In the genomic region with DNA sequence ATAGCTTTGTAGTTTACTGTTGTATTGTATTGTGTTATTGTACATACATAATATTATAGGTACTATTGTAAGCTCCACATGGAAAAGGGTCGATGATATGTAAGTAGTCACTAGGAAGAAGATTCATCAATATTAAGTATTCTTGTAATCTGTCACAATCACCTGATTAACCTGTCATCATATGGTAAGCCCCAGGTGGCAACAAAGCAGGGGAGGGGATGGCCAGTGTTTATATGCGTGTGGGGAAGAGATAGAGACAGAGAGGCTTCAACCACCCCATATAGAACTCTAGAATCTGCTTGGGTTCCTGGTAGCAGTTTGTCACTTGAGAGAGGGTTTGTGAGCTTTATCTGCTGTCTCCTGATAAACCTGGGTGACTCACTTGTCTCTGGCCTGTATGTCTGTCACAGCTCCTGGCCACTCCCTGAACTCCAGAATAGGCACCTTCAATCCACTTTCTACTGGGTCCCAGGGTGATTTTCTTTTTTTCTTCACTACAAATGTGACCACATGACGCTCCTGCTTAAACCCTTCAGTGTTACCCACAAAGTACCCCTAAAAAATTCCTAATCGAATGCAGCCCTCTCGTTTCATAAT, we compare ENCODE assay signal across 1 cellular context.
TF ChIP-seq lines count a peak whose summit lies in the region.

No MANE protein-coding gene starts in this region.

TF ChIP-seq in K562, 482 proteins besides CTCF, POLR2A, EP300 and RAD21 (continued from another document and continues in another):
- TF ChIP-seq ZNF318 (IDR thresholded peaks at IDR 0.05; ENCODE audit: borderline replicate concordance in 1 of 2, low read depth in 1 of 2) (peak in 1 of 2 experiments; percentile 81; a peak in 2 of 4 replicates), ETV5 (CRISPR knock-in tag; IDR thresholded peaks at IDR 0.05; ENCODE audit: low read depth) (peak; percentile 60), ETV1 (tag; conservative IDR thresholded peaks at IDR 0.05; ENCODE audit: low read depth) (peak; percentile 48; the same call in 1 of the 2 replicates), GATA2 (CRISPR knock-in tag; IDR thresholded peaks at IDR 0.05) (peak; percentile 93), PML (IDR thresholded peaks at IDR 0.05; ENCODE audit: low read length) (peak; percentile 98), NFIX (CRISPR knock-in tag; IDR thresholded peaks at IDR 0.05; ENCODE audit: low read depth) (no peak), HINFP (tag; conservative IDR thresholded peaks at IDR 0.05; ENCODE audit: low read depth) (0 out of 2 replicates have a peak, but pooled peaks have one; percentile 41), ZFP36 (IDR thresholded peaks at IDR 0.05; ENCODE audit: low read depth, low read length, partially characterized antibody) (no peak), ZNF23 (CRISPR knock-in tag; IDR thresholded peaks at IDR 0.05) (no peak), FOS (IDR thresholded peaks at IDR 0.05; ENCODE audit: extremely low read depth, insufficient read length) (peak; percentile 77), EP400 (IDR thresholded peaks at IDR 0.05) (peak; percentile 74), PHB (CRISPR knock-in tag; IDR thresholded peaks at IDR 0.05) (no peak), MEF2D (tag; conservative IDR thresholded peaks at IDR 0.05; ENCODE audit: low read depth) (peak; percentile 67), RB1 (IDR thresholded peaks at IDR 0.05; ENCODE audit: low read depth) (0 out of 2 replicates have a peak, but pooled peaks have one; percentile 31), CTBP1 (IDR thresholded peaks at IDR 0.05; ENCODE audit: borderline replicate concordance) (peak; percentile 97), TFAP4 (CRISPR knock-in tag; IDR thresholded peaks at IDR 0.05; ENCODE audit: borderline replicate concordance) (peak; percentile 66; the same call in 1 of the 2 replicates), ZNF280B (CRISPR knock-in tag; IDR thresholded peaks at IDR 0.05) (no peak), ZNF239 (CRISPR knock-in tag; IDR thresholded peaks at IDR 0.05) (peak; percentile 39; the same call in 1 of the 2 replicates), RAD51 (IDR thresholded peaks at IDR 0.05; ENCODE audit: borderline replicate concordance, low read depth) (peak; percentile 48), MECOM (CRISPR knock-in tag; IDR thresholded peaks at IDR 0.05) (peak; percentile 94), BHLHE40 (IDR thresholded peaks at IDR 0.05; ENCODE audit: low read length) (peak; percentile 70), MEF2A (IDR thresholded peaks at IDR 0.05; ENCODE audit: control insufficient read depth, low read depth, low read length) (peak; percentile 76; the same call in 1 of the 2 replicates), ZNF316 (IDR thresholded peaks at IDR 0.05) (no peak), CREM (IDR thresholded peaks at IDR 0.05; ENCODE audit: low read depth) (peak; percentile 82), PTTG1 (tag; IDR thresholded peaks at IDR 0.05; ENCODE audit: low read depth) (no peak), CREB3 (tag; conservative IDR thresholded peaks at IDR 0.05; ENCODE audit: low read depth) (0 out of 2 replicates have a peak, but pooled peaks have one; percentile 67), MAFK (IDR thresholded peaks at IDR 0.05; ENCODE audit: low read length) (no peak), LCOR (CRISPR knock-in tag; IDR thresholded peaks at IDR 0.05) (peak; percentile 51; the same call in 1 of the 2 replicates), TRIM28 (IDR thresholded peaks at IDR 0.05) (peak; percentile 79; the same call in 1 of the 2 replicates), TBL1XR1 (IDR thresholded peaks at IDR 0.05; ENCODE audit: low read length in 2 of 2) (peak; percentile 90 to 99; a peak in 3 of 4 replicates), ARNT (IDR thresholded peaks at IDR 0.05) (peak; percentile 97 to 99), FOXK2 (conservative IDR thresholded peaks at IDR 0.05 in 1 of 2, IDR thresholded peaks at IDR 0.05 in 1 of 2; ENCODE audit: low read depth in 2 of 2) (peak; percentile 95), ZKSCAN8 (CRISPR knock-in tag; IDR thresholded peaks at IDR 0.05) (peak; percentile 81; the same call in 1 of the 2 replicates)
- TF ChIP-seq, protein P1, sequence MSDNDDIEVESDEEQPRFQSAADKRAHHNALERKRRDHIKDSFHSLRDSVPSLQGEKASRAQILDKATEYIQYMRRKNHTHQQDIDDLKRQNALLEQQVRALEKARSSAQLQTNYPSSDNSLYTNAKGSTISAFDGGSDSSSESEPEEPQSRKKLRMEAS (CRISPR knock-in tag; IDR thresholded peaks at IDR 0.05), result 0 out of 2 replicates have a peak, but pooled peaks have one; percentile 39
- TF ChIP-seq, protein P2, sequence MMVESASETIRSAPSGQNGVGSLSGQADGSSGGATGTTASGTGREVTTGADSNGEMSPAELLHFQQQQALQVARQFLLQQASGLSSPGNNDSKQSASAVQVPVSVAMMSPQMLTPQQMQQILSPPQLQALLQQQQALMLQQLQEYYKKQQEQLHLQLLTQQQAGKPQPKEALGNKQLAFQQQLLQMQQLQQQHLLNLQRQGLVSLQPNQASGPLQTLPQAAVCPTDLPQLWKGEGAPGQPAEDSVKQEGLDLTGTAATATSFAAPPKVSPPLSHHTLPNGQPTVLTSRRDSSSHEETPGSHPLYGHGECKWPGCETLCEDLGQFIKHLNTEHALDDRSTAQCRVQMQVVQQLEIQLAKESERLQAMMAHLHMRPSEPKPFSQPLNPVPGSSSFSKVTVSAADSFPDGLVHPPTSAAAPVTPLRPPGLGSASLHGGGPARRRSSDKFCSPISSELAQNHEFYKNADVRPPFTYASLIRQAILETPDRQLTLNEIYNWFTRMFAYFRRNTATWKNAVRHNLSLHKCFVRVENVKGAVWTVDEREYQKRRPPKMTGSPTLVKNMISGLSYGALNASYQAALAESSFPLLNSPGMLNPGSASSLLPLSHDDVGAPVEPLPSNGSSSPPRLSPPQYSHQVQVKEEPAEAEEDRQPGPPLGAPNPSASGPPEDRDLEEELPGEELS (CRISPR knock-in tag; IDR thresholded peaks at IDR 0.05; ENCODE audit: borderline replicate concordance), result 0 out of 2 replicates have a peak, but pooled peaks have one; percentile 21
- TF ChIP-seq, protein P3, sequence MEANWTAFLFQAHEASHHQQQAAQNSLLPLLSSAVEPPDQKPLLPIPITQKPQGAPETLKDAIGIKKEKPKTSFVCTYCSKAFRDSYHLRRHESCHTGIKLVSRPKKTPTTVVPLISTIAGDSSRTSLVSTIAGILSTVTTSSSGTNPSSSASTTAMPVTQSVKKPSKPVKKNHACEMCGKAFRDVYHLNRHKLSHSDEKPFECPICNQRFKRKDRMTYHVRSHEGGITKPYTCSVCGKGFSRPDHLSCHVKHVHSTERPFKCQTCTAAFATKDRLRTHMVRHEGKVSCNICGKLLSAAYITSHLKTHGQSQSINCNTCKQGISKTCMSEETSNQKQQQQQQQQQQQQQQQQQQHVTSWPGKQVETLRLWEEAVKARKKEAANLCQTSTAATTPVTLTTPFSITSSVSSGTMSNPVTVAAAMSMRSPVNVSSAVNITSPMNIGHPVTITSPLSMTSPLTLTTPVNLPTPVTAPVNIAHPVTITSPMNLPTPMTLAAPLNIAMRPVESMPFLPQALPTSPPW (CRISPR knock-in tag; IDR thresholded peaks at IDR 0.05), result peak; percentile 86
- TF ChIP-seq, protein P4, sequence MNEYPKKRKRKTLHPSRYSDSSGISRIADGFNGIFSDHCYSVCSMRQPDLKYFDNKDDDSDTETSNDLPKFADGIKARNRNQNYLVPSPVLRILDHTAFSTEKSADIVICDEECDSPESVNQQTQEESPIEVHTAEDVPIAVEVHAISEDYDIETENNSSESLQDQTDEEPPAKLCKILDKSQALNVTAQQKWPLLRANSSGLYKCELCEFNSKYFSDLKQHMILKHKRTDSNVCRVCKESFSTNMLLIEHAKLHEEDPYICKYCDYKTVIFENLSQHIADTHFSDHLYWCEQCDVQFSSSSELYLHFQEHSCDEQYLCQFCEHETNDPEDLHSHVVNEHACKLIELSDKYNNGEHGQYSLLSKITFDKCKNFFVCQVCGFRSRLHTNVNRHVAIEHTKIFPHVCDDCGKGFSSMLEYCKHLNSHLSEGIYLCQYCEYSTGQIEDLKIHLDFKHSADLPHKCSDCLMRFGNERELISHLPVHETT (CRISPR knock-in tag; conservative IDR thresholded peaks at IDR 0.05 in 1 of 2, IDR thresholded peaks at IDR 0.05 in 1 of 2), result peak in 1 of 2 experiments; percentile 83; a peak in 1 of 4 replicates
